In genomic region chr1:229062135-229062534, GRCh38 we compare ENCODE assay signal across 24 cellular contexts.
"Had no signal": no experiment of that assay in that cellular context is flagged by ENCODE, and none has a peak within 500 bp of the region (broad histone marks: within the 10 kb centered on the region; RNA-seq: fewer than 3 reads in every experiment).

No MANE protein-coding gene starts in this region.

- ATAC-seq: activated CD4-positive, alpha-beta T cell treated with anti-CD3 and anti-CD28 coated beads for 36 hours; activated CD8-positive, alpha-beta memory T cell treated with anti-CD3 and anti-CD28 coated beads, Interleukin-2, amount 10 ng/mL, durations not matched to agents 7 days and 5 days; activated CD8-positive, alpha-beta T cell treated with anti-CD3 and anti-CD28 coated beads, Interleukin-2, amount 10 ng/mL, durations not matched to agents 7 days and 5 days; foreskin keratinocyte; left lung; mucosa of descending colon; stimulated activated naive CD8-positive, alpha-beta T cell treated with anti-CD3 and anti-CD28 coated beads, Interleukin-15, Interleukin-2, amounts not matched to agents 100 U/mL and 50 U/mL, for 24 hours; T-cell had no signal

- H3K9me3 Mint-ChIP-seq: natural killer cell treated with Interleukin-12 subunit alpha and Interleukin-12 subunit beta and Interleukin-15 and Interleukin-18, amount 100 ng/mL, for 72 hours; T-cell; T-helper 2 cell treated with Interferon-gamma antibody and Interleukin-4, amounts not matched to agents 5 μg/mL and 100 μg/mL, for 36 hours had no signal

- H3K36me3 Mint-ChIP-seq: activated CD8-positive, alpha-beta memory T cell treated with anti-CD3 and anti-CD28 coated beads, Interleukin-2, amount 10 ng/mL, durations not matched to agents 7 days and 5 days; activated naive CD8-positive, alpha-beta T cell; natural killer cell treated with Interleukin-12 subunit alpha and Interleukin-12 subunit beta and Interleukin-15 and Interleukin-18, amount 100 ng/mL, for 72 hours; T-cell; type B pancreatic cell had no signal

- H3K27ac ChIP-seq: coronary artery, esophagus muscularis mucosa, foreskin keratinocyte, heart left ventricle, left lung, ovary, testis, uterus had no signal

- H3K9me3 ChIP-seq: esophagus muscularis mucosa, heart left ventricle, left lung, mucosa of descending colon, neutrophil, ovary, testis, uterus had no signal

- H3K4me1 ChIP-seq: foreskin keratinocyte, uterus had no signal

- H3K36me3 ChIP-seq: esophagus muscularis mucosa, heart left ventricle, left lung, neutrophil, ovary, uterus had no signal

- H3K4me3 ChIP-seq: coronary artery, esophagus muscularis mucosa, heart left ventricle, left lung, mucosa of descending colon, ovary, testis, uterus had no signal

- H3K4me3 Mint-ChIP-seq: activated CD4-positive, alpha-beta T cell treated with anti-CD3 and anti-CD28 coated beads for 36 hours; activated CD8-positive, alpha-beta memory T cell treated with anti-CD3 and anti-CD28 coated beads, Interleukin-2, amount 10 ng/mL, durations not matched to agents 7 days and 5 days; activated CD8-positive, alpha-beta T cell treated with anti-CD3 and anti-CD28 coated beads, Interleukin-2, amount 10 ng/mL, durations not matched to agents 7 days and 5 days; activated naive CD8-positive, alpha-beta T cell; natural killer cell treated with Interleukin-12 subunit alpha and Interleukin-12 subunit beta and Interleukin-15 and Interleukin-18, amount 100 ng/mL, for 72 hours; T-cell; T-helper 2 cell treated with Interferon-gamma antibody and Interleukin-4, amounts not matched to agents 5 μg/mL and 100 μg/mL, for 36 hours; type B pancreatic cell had no signal

- H3K27me3 Mint-ChIP-seq: activated CD4-positive, alpha-beta T cell treated with anti-CD3 and anti-CD28 coated beads for 36 hours; activated naive CD8-positive, alpha-beta T cell; T-cell; type B pancreatic cell had no signal

- H3K27ac Mint-ChIP-seq: activated CD4-positive, alpha-beta T cell treated with anti-CD3 and anti-CD28 coated beads for 36 hours; activated CD8-positive, alpha-beta memory T cell treated with anti-CD3 and anti-CD28 coated beads, Interleukin-2, amount 10 ng/mL, durations not matched to agents 7 days and 5 days; activated CD8-positive, alpha-beta T cell treated with anti-CD3 and anti-CD28 coated beads, Interleukin-2, amount 10 ng/mL, durations not matched to agents 7 days and 5 days; activated naive CD8-positive, alpha-beta T cell; progenitor cell of endocrine pancreas; T-cell; T-helper 2 cell treated with Interferon-gamma antibody and Interleukin-4, amounts not matched to agents 5 μg/mL and 100 μg/mL, for 36 hours; type B pancreatic cell had no signal

- H3K27me3 ChIP-seq: esophagus muscularis mucosa, heart left ventricle, left lung, neutrophil, ovary, testis, uterus had no signal

- DNase-seq: activated CD4-positive, alpha-beta T cell treated with anti-CD3 and anti-CD28 coated beads for 36 hours; activated CD4-positive, CD25-positive, alpha-beta regulatory T cell; activated CD8-positive, alpha-beta memory T cell treated with anti-CD3 and anti-CD28 coated beads, Interleukin-2, amount 10 ng/mL, durations not matched to agents 7 days and 5 days; activated CD8-positive, alpha-beta T cell treated with anti-CD3 and anti-CD28 coated beads, Interleukin-2, amount 10 ng/mL, durations not matched to agents 7 days and 5 days; activated effector memory CD4-positive, alpha-beta T cell treated with Interleukin-2 at 50 U/mL for 16 hours; activated naive CD4-positive, alpha-beta T cell treated with Interleukin-2 at 50 U/mL for 16 hours; foreskin keratinocyte; left lung; mucosa of descending colon; ovary; stimulated activated CD4-positive, alpha-beta T cell treated with anti-CD3 and anti-CD28 coated beads, Interleukin-2, amount 100 ng/mL, for 48 hours; stimulated activated naive CD8-positive, alpha-beta T cell treated with anti-CD3 and anti-CD28 coated beads, Interleukin-15, Interleukin-2, amounts not matched to agents 100 U/mL and 50 U/mL, for 24 hours; T-cell; testis; uterus had no signal
